9 cellular contexts compared by ENCODE assay signal in genomic region chr7:1043552-1044188, GRCh38. TPM values are rescaled to one million over a fixed set of nuclear protein-coding genes. Genes with fewer than 3 reads are reported as not detected.
A peak's percentile ranks its signal among the peaks of the same experiment; 100 is the strongest.
DNase-seq lines count a peak whose midpoint lies in the region; ATAC-seq and TF ChIP-seq lines count a peak whose summit lies in the region.
"Had no signal": no experiment of that assay in that cellular context is flagged by ENCODE, and none has a peak within 500 bp of the region (broad histone marks: within the 10 kb centered on the region; RNA-seq: fewer than 3 reads in every experiment).

No MANE protein-coding gene starts in this region.

- no peaks in the 10 kb centered on the region for H3K9me3 ChIP-seq in SK-N-SH

- no peaks in the 10 kb centered on the region; the same call in none of the 2 replicates for H3K79me2 ChIP-seq in SK-N-SH (ENCODE audit: insufficient read depth)

- H3K36me3 ChIP-seq in SK-N-SH (replicated peaks in 1 of 2; ENCODE audit: control insufficient read depth in 1 of 2, insufficient read depth in 2 of 2, low read length in 1 of 2), result no peaks in the 10 kb centered on the region

- no peak for ATAC-seq in SK-N-SH treated with all-trans-retinoic acid at 6 μM for 48 hours
- ATAC-seq in left lobe of liver, result peak; percentile 34
- no peak for ATAC-seq in GM19452 (IDR thresholded peaks at IDR 0.05; ENCODE audit: unreplicated experiment)
- ATAC-seq in GM18870 (IDR thresholded peaks at IDR 0.05; ENCODE audit: unreplicated experiment), result no peak

- H3K27ac ChIP-seq in SK-N-SH (ENCODE audit: low read depth in 2 of 2, low read length in 1 of 2) (peak overlapping the region; percentile 59 to 81), temporal lobe (ENCODE audit: low read depth, low read length) (peak overlapping the region; percentile 94)

- H3K4me1 ChIP-seq in SK-N-SH (ENCODE audit: control insufficient read depth in 1 of 2, insufficient read depth in 2 of 2, low read depth in 1 of 2, low read length in 1 of 2), result peaks cover 16 to 74% of the 10 kb centered on the region in 2 experiments

- POLR2A ChIA-PET in SK-N-SH (lab: Yijun Ruan, JAX), result interaction anchor here (1.0 to 1.7 kb wide), 2 partner anchors 16 to 90 kb away, joined by 4 to 5 read pairs; no protein-coding TSS in a partner anchor

- H3K27me3 ChIP-seq in SK-N-SH (ENCODE audit: insufficient read depth), result no peaks in the 10 kb centered on the region

- DNase-seq in SK-N-SH (no peak), astrocyte of the cerebellum (ENCODE audit: low read depth) (no peak), left lobe of liver (ENCODE audit: low spot score) (peak; percentile 69), LoVo (ENCODE audit: low spot score) (no peak)

- in situ Hi-C loops in astrocyte of the cerebellum (cut with HindIII; ENCODE audit: low sequenced_read_pairs), result no loop called here

- H3K4me3 ChIP-seq in SK-N-SH (ENCODE audit: low read depth in 2 of 2, low read length in 1 of 2) (peak overlapping the region; percentile 50 to 79), astrocyte of the cerebellum (ENCODE audit: low read depth, low read length) (peak overlapping the region; percentile 18)

- CTCF ChIA-PET in SK-N-SH (lab: Yijun Ruan, JAX), result interaction anchor here (0.8 to 27.8 kb wide), 22 partner anchors 11 to 166 kb away, joined by 3 to 756 read pairs (median 5); partner anchors contain the start of gene GPER1

- H3K9ac ChIP-seq in SK-N-SH, result peak overlapping the region; percentile 27

- H4K20me1 ChIP-seq in SK-N-SH (ENCODE audit: insufficient read depth), result peaks cover 35% of the 10 kb centered on the region

- no peak for TF ChIP-seq RAD21 in SK-N-SH (IDR thresholded peaks at IDR 0.05; ENCODE audit: low read length)

- peak overlapping the region; percentile 75 for H3K4me2 ChIP-seq in SK-N-SH

- no peak for TF ChIP-seq EP300 in SK-N-SH (IDR thresholded peaks at IDR 0.05; ENCODE audit: borderline replicate concordance in 1 of 2, low read depth in 1 of 2, low read length in 1 of 2)

- 90% methylated on average over 15 of the region's 18 CpGs for WGBS in SK-N-SH (ENCODE audit: low lambda C conversion rate)

- H2AFZ ChIP-seq in SK-N-SH (ENCODE audit: low read depth), result peak overlapping the region; percentile 74

- TF ChIP-seq CTCF in SK-N-SH (IDR thresholded peaks at IDR 0.05), result no peak
- TF ChIP-seq CTCF in astrocyte of the cerebellum (IDR thresholded peaks at IDR 0.05; ENCODE audit: low read depth, low read length, missing control alignments), result no peak

- H3F3A ChIP-seq in SK-N-SH (replicated peaks; ENCODE audit: insufficient read depth), result peaks cover 21% of the 10 kb centered on the region

- no peaks in the 10 kb centered on the region for H3K9me2 ChIP-seq in SK-N-SH

TF ChIP-seq in SK-N-SH, 30 proteins besides CTCF, POLR2A, EP300 and RAD21:
- TF ChIP-seq ELF1 (IDR thresholded peaks at IDR 0.05) (0 out of 2 replicates have a peak, but pooled peaks have one; percentile 20), POLR2AphosphoS5 (IDR thresholded peaks at IDR 0.05; ENCODE audit: low read depth, low read length) (no peak), CHD2 (IDR thresholded peaks at IDR 0.05; ENCODE audit: low read length, partially characterized antibody) (no peak), JUND (IDR thresholded peaks at IDR 0.05) (no peak), TEAD4 (IDR thresholded peaks at IDR 0.05; ENCODE audit: borderline replicate concordance, insufficient read depth) (no peak)

TF ChIP-seq in SK-N-SH treated with all-trans-retinoic acid at 6 μM for 48 hours, 23 proteins besides CTCF, POLR2A, EP300 and RAD21:
- TF ChIP-seq ARNTL (CRISPR knock-in tag; IDR thresholded peaks at IDR 0.05; ENCODE audit: borderline replicate concordance, low read depth), result no peak
- no peak for TF ChIP-seq TCF4 (CRISPR knock-in tag; IDR thresholded peaks at IDR 0.05; ENCODE audit: borderline replicate concordance)
- TF ChIP-seq GLIS3 (CRISPR knock-in tag; IDR thresholded peaks at IDR 0.05), result no peak
- no peak for TF ChIP-seq TOX (CRISPR knock-in tag; IDR thresholded peaks at IDR 0.05; ENCODE audit: borderline replicate concordance)
- no peak for TF ChIP-seq BACH2 (CRISPR knock-in tag; IDR thresholded peaks at IDR 0.05; ENCODE audit: borderline replicate concordance)
- TF ChIP-seq ESRRG (CRISPR knock-in tag; IDR thresholded peaks at IDR 0.05), result no peak
- no peak for TF ChIP-seq PPARA (CRISPR knock-in tag; IDR thresholded peaks at IDR 0.05; ENCODE audit: borderline replicate concordance)
- no peak for TF ChIP-seq ISL1 (CRISPR knock-in tag; IDR thresholded peaks at IDR 0.05)
- TF ChIP-seq RARB (CRISPR knock-in tag; IDR thresholded peaks at IDR 0.05), result no peak

RNA-seq across cellular contexts. Expression of gene GPR146, which starts 0.7 kb away (rescaled TPM):
- polyA plus RNA-seq in SK-N-SH (2012; rRNA removed), result 1.4 and 2.0 TPM in 2 replicates
- 0.95 and 1.3 TPM in 2 replicates for polyA plus RNA-seq in SK-N-SH (2012; cell fraction: cytosol; rRNA removed)
- 1.5 and 2.0 TPM in 2 replicates for polyA plus RNA-seq in SK-N-SH (2012; cell fraction: nucleus; rRNA removed)
- total RNA-seq in left lobe of liver (28.1 TPM), temporal lobe (1.2 TPM)

RNA-seq across cellular contexts. Expression of gene GPER1, which starts 44.2 kb away (rescaled TPM):
- polyA plus RNA-seq in SK-N-SH (2012; rRNA removed), result 4.0 and 6.4 TPM in 2 replicates
- polyA plus RNA-seq in SK-N-SH (2012; cell fraction: cytosol; rRNA removed), result 2.2 and 4.1 TPM in 2 replicates
- polyA plus RNA-seq in SK-N-SH (2012; cell fraction: nucleus; rRNA removed), result 4.3 and 5.5 TPM in 2 replicates
- 29.8 TPM for total RNA-seq in left lobe of liver
- total RNA-seq in temporal lobe, result 0.98 TPM
- total RNA-seq: T-helper 1 cell treated with Interleukin-12 subunit alpha and Interleukin-12 subunit beta and Interleukin-4 antibody, amounts not matched to agents 30 ng/mL and 1 ng/mL, for 36 hours had no signal

Comparison
In these comparisons a context has a peak if more than half of its experiments do, and no peak if none do; other contexts are left out.
1. RNA of gene GPR146, which starts 0.7 kb away (total RNA-seq): 28.1 TPM in left lobe of liver (single experiment); 1.2 TPM in temporal lobe (single experiment); every median in the first group is over 10 times any median in the second.
2. RNA of gene GPER1, which starts 44.2 kb away (total RNA-seq): 29.8 TPM in left lobe of liver (single experiment); 0.98 TPM in temporal lobe (single experiment); every median in the first group is over 10 times any median in the second.